In genomic region chr5:56415356-56415765, GRCh38 we compare ENCODE assay signal across 9 cellular contexts.
A peak's percentile ranks its signal among the peaks of the same experiment; 100 is the strongest.
DNase-seq lines count a peak whose midpoint lies in the region; ATAC-seq, FAIRE-seq and TF ChIP-seq lines count a peak whose summit lies in the region.
"Had no signal": no experiment of that assay in that cellular context is flagged by ENCODE, and none has a peak within 500 bp of the region (broad histone marks: within the 10 kb centered on the region; RNA-seq: fewer than 3 reads in every experiment).

No MANE protein-coding gene starts in this region.

- DNase-seq in AG09309 (ENCODE audit: low read depth): peak; percentile 11
- peak; percentile 50 for DNase-seq in GM19239 (ENCODE audit: insufficient read length, low spot score)
- peak; percentile 59 for DNase-seq in UCSD-AML1 (lab: John Stamatoyannopoulos, UW; ENCODE audit: unreplicated experiment)
- DNase-seq in left colon: peak; percentile 55 to 62
- DNase-seq in activated T-cell treated with anti-CD3 and anti-CD28 coated beads, Interleukin-2, amount 50 U/mL, for 48 hours: no peak
- DNase-seq in HTR-8/SVneo (ENCODE audit: insufficient read length, low spot score): no peak
- no peak for DNase-seq in NCI-H345 (lab: John Stamatoyannopoulos, UW)

- H3K4me3 ChIP-seq in AG09309 (ENCODE audit: control insufficient read depth, low read depth, low read length): no peak overlapping the region

- peak; percentile 84 for ATAC-seq in HG03175 (IDR thresholded peaks at IDR 0.05; ENCODE audit: unreplicated experiment)
- peak; percentile 49 for ATAC-seq in left colon

- no peak for TF ChIP-seq CTCF in AG09309 (IDR thresholded peaks at IDR 0.05; ENCODE audit: control insufficient read depth, insufficient read depth, low read depth, low read length, missing control alignments)

- FAIRE-seq in GM19239 (lab: Jason Lieb, UNC) (peak; percentile 95), HTR-8/SVneo (lab: Jason Lieb, UNC) (no peak)
- FAIRE-seq: colon had no signal

- intact Hi-C loops in left colon (cut with DNase I, micrococcal nuclease): no loop called here

Comparison
In these comparisons a context has a peak if more than half of its experiments do, and no peak if none do; other contexts are left out.
1. DNase-seq: peak in AG09309 (single experiment), GM19239 (single experiment), UCSD-AML1 (single experiment) and left colon (2 of 2); none in activated T-cell treated with anti-CD3 and anti-CD28 coated beads, Interleukin-2, amount 50 U/mL, for 48 hours (0 of 2), HTR-8/SVneo (single experiment) and NCI-H345 (single experiment).